ENCODE assay signal across 10 cellular contexts in the genomic region with DNA sequence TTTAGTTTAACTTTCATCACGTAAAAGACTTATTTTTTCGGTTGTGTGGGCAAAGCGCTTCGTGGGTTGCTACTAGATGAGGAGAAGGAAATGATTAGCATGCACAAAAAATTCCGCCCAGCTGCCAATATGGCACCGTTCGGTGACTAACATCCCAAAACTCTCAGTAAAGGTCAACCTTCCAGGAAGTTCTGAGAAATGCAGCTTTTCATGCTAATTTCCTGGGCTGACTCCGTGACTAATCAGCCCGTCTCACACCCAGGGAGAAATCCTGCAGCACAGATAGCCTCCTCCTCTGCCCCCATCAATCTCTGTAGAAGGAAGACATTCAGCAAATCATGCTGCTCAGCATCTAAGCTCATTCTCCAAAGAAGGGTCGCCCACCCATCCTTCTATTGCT. TPM values are rescaled to one million over a fixed set of nuclear protein-coding genes. Genes with fewer than 3 reads are reported as not detected.
DNase-seq lines count a peak whose midpoint lies in the region; ATAC-seq and TF ChIP-seq lines count a peak whose summit lies in the region.
"Had no signal": no experiment of that assay in that cellular context is flagged by ENCODE, and none has a peak within 500 bp of the region (broad histone marks: within the 10 kb centered on the region; RNA-seq: fewer than 3 reads in every experiment).

No MANE protein-coding gene starts in this region.

- peaks cover 0 to 6% of the 10 kb centered on the region in 2 donors for H3K36me3 Mint-ChIP-seq in activated naive CD4-positive, alpha-beta T cell treated with anti-CD3 and anti-CD28 coated beads, Interleukin-2, amount 50 U/mL, for 72 hours
- H3K36me3 Mint-ChIP-seq in activated naive CD8-positive, alpha-beta T cell treated with anti-CD3 and anti-CD28 coated beads, Interleukin-2, amount 50 U/mL, for 24 hours (ENCODE audit: low read depth) = peaks cover 8% of the 10 kb centered on the region

- no peak overlapping the region for H3K4me3 Mint-ChIP-seq in activated naive CD8-positive, alpha-beta T cell treated with anti-CD3 and anti-CD28 coated beads, Interleukin-2, amount 50 U/mL, for 24 hours
- H3K4me3 Mint-ChIP-seq: stimulated activated memory B cell treated with anti-CD40 and anti-IgM and Interleukin-4, amounts not matched to agents 10 μg/mL and 1 μg/mL and 100 μg/mL, for 72 hours had no signal

- no peaks in the 10 kb centered on the region for H3K36me3 ChIP-seq in kidney epithelial cell (ENCODE audit: control insufficient read depth, insufficient read depth, low read length)
- no peaks in the 10 kb centered on the region for H3K36me3 ChIP-seq in thoracic aorta
- H3K36me3 ChIP-seq in heart right ventricle = peaks cover 0 to 42% (median 0%) of the 10 kb centered on the region in 9 donors

- H3K27ac Mint-ChIP-seq in activated naive CD4-positive, alpha-beta T cell treated with anti-CD3 and anti-CD28 coated beads, Interleukin-2, amount 50 U/mL, for 72 hours = peak overlapping the region; percentile 81 to 86
- H3K27ac Mint-ChIP-seq in activated naive CD8-positive, alpha-beta T cell treated with anti-CD3 and anti-CD28 coated beads, Interleukin-2, amount 50 U/mL, for 24 hours = peak overlapping the region; percentile 40
- H3K27ac Mint-ChIP-seq: stimulated activated memory B cell treated with anti-CD40 and anti-IgM and Interleukin-4, amounts not matched to agents 10 μg/mL and 1 μg/mL and 100 μg/mL, for 72 hours had no signal

- H3K27ac ChIP-seq in thoracic aorta (peak overlapping the region; percentile 49 to 60), heart right ventricle (no peak overlapping the region)

- peak; percentile 35 to 62 for DNase-seq in activated naive CD4-positive, alpha-beta T cell treated with anti-CD3 and anti-CD28 coated beads, Interleukin-2, amount 50 U/mL, for 72 hours (ENCODE audit: low spot score in 2 of 2)
- DNase-seq in activated naive CD4-positive, alpha-beta T cell (lab: John Stamatoyannopoulos, UW) = no peak
- peak; percentile 37 for DNase-seq in activated naive CD8-positive, alpha-beta T cell treated with anti-CD3 and anti-CD28 coated beads, Interleukin-2, amount 50 U/mL, for 24 hours
- DNase-seq in kidney epithelial cell (ENCODE audit: low read depth) (peak; percentile 83), thoracic aorta (ENCODE audit: low spot score) (no peak), activated gamma-delta T cell treated with Interleukin-2 at 50 U/mL for 16 hours (no peak), heart right ventricle (no peak)
- DNase-seq: NCI-H1092 treated with DMSO at 0.1 percent for 48 hours had no signal

- H3K9me3 ChIP-seq in thoracic aorta (no peaks in the 10 kb centered on the region), heart right ventricle (no peaks in the 10 kb centered on the region)

- peaks cover 20% of the 10 kb centered on the region for H3K4me1 Mint-ChIP-seq in activated naive CD8-positive, alpha-beta T cell treated with anti-CD3 and anti-CD28 coated beads, Interleukin-2, amount 50 U/mL, for 24 hours

- TF ChIP-seq CTCF in kidney epithelial cell (IDR thresholded peaks at IDR 0.05; ENCODE audit: insufficient read depth, low read length, poor library complexity, severe bottlenecking) (no peak), thoracic aorta (IDR thresholded peaks at IDR 0.05) (no peak), heart right ventricle (IDR thresholded peaks at IDR 0.05) (no peak)

- intact Hi-C loops in heart right ventricle (cut with DNase I) = no loop called here

- ATAC-seq in activated naive CD4-positive, alpha-beta T cell treated with anti-CD3 and anti-CD28 coated beads, Interleukin-2, amount 50 U/mL, for 72 hours = peak; percentile 84 to 88
- peak; percentile 82 for ATAC-seq in activated naive CD8-positive, alpha-beta T cell treated with anti-CD3 and anti-CD28 coated beads, Interleukin-2, amount 50 U/mL, for 24 hours
- ATAC-seq in thoracic aorta (ENCODE audit: insufficient number of reproducible peaks, low FRiP score, low read depth) = peak; percentile 78
- no peak for ATAC-seq in GM21825 (IDR thresholded peaks at IDR 0.05; ENCODE audit: unreplicated experiment)
- no peak for ATAC-seq in heart right ventricle
- ATAC-seq: stimulated activated memory B cell treated with anti-CD40 and anti-IgM and Interleukin-4, amounts not matched to agents 10 μg/mL and 1 μg/mL and 100 μg/mL, for 72 hours had no signal

- H3K27me3 ChIP-seq in kidney epithelial cell (ENCODE audit: control insufficient read depth, insufficient read depth, low read length) (no peaks in the 10 kb centered on the region), thoracic aorta (replicated peaks; ENCODE audit: insufficient read depth) (no peaks in the 10 kb centered on the region), heart right ventricle (no peaks in the 10 kb centered on the region)

- H3K27me3 Mint-ChIP-seq in activated naive CD8-positive, alpha-beta T cell treated with anti-CD3 and anti-CD28 coated beads, Interleukin-2, amount 50 U/mL, for 24 hours = no peaks in the 10 kb centered on the region
- H3K27me3 Mint-ChIP-seq: stimulated activated memory B cell treated with anti-CD40 and anti-IgM and Interleukin-4, amounts not matched to agents 10 μg/mL and 1 μg/mL and 100 μg/mL, for 72 hours had no signal

- H3K9me3 Mint-ChIP-seq in activated naive CD4-positive, alpha-beta T cell treated with anti-CD3 and anti-CD28 coated beads, Interleukin-2, amount 50 U/mL, for 72 hours = no peaks in the 10 kb centered on the region
- H3K9me3 Mint-ChIP-seq in activated naive CD8-positive, alpha-beta T cell treated with anti-CD3 and anti-CD28 coated beads, Interleukin-2, amount 50 U/mL, for 24 hours = no peaks in the 10 kb centered on the region
- H3K9me3 Mint-ChIP-seq: stimulated activated memory B cell treated with anti-CD40 and anti-IgM and Interleukin-4, amounts not matched to agents 10 μg/mL and 1 μg/mL and 100 μg/mL, for 72 hours had no signal

- H3K4me1 ChIP-seq in thoracic aorta (ENCODE audit: control insufficient read depth in 1 of 2, low read depth in 2 of 2) = peaks cover 5 to 19% of the 10 kb centered on the region in 2 donors
- peaks cover 0 to 9% (median 0%) of the 10 kb centered on the region in 9 donors for H3K4me1 ChIP-seq in heart right ventricle

- WGBS in heart right ventricle, 2 donors = 73 to 83% methylated on average over 10 of the region's 10 CpGs

- H3K4me3 ChIP-seq in kidney epithelial cell (ENCODE audit: low read depth, low read length) (no peak overlapping the region), thoracic aorta (no peak overlapping the region), heart right ventricle (no peak overlapping the region)

RNA-seq across cellular contexts. Expression of gene TMCO4, which starts 34.1 kb away (rescaled TPM):
- total RNA-seq in activated naive CD4-positive, alpha-beta T cell treated with anti-CD3 and anti-CD28 coated beads, Interleukin-2, amount 50 U/mL, for 72 hours = 10 to 100 TPM in 1 of 2 donors, 1 to 10 TPM in 1; 6.9 to 18.7 TPM
- total RNA-seq in kidney epithelial cell = 11.8 and 13.0 TPM in 2 replicates
- 10 to 100 TPM; 33.2 to 33.4 TPM for total RNA-seq in thoracic aorta
- total RNA-seq in heart right ventricle = 1 to 10 TPM; 6.6 to 9.7 (median 8.0) TPM
- polyA plus RNA-seq in heart right ventricle = 10 to 100 TPM in 1 of 2 donors, 1 to 10 TPM in 1; 6.1 to 12.2 TPM

RNA-seq across cellular contexts. Expression of gene RNF186, which starts 49.5 kb away (rescaled TPM):
- total RNA-seq in activated naive CD4-positive, alpha-beta T cell treated with anti-CD3 and anti-CD28 coated beads, Interleukin-2, amount 50 U/mL, for 72 hours = not detected
- total RNA-seq in kidney epithelial cell = not detected in 2 replicates
- not detected for total RNA-seq in thoracic aorta
- total RNA-seq in heart right ventricle = not detected
- not detected for polyA plus RNA-seq in heart right ventricle

Comparison
In these comparisons a context has a peak if more than half of its experiments do, and no peak if none do; other contexts are left out.
1. DNase-seq: peak in activated naive CD4-positive, alpha-beta T cell treated with anti-CD3 and anti-CD28 coated beads, Interleukin-2, amount 50 U/mL, for 72 hours (2 of 2), activated naive CD8-positive, alpha-beta T cell treated with anti-CD3 and anti-CD28 coated beads, Interleukin-2, amount 50 U/mL, for 24 hours (single experiment) and kidney epithelial cell (single experiment); none in activated naive CD4-positive, alpha-beta T cell (0 of 4), thoracic aorta (single experiment), activated gamma-delta T cell treated with Interleukin-2 at 50 U/mL for 16 hours (single experiment) and heart right ventricle (0 of 2).
2. ATAC-seq: peak in activated naive CD4-positive, alpha-beta T cell treated with anti-CD3 and anti-CD28 coated beads, Interleukin-2, amount 50 U/mL, for 72 hours (2 of 2), activated naive CD8-positive, alpha-beta T cell treated with anti-CD3 and anti-CD28 coated beads, Interleukin-2, amount 50 U/mL, for 24 hours (single experiment) and thoracic aorta (single experiment); none in GM21825 (single experiment) and heart right ventricle (0 of 8).
3. H3K27ac ChIP-seq: peak in thoracic aorta (2 of 2); none in heart right ventricle (0 of 10).